Comparison of ENCODE assay signal across 8 cellular contexts in genomic region chr11:16925495-16926065, GRCh38.
DNase-seq lines count a peak whose midpoint lies in the region; ATAC-seq and TF ChIP-seq lines count a peak whose summit lies in the region.

No MANE protein-coding gene starts in this region.

- no peaks in the 10 kb centered on the region for H3K27me3 ChIP-seq in ovary

- no peak for TF ChIP-seq EP300 in ovary (IDR thresholded peaks at IDR 0.05)

- H3K36me3 ChIP-seq in ovary: no peaks in the 10 kb centered on the region

- peak; percentile 75 for ATAC-seq in Right ventricle myocardium superior (ENCODE audit: poor library complexity)
- ATAC-seq in GM21528 (IDR thresholded peaks at IDR 0.05; ENCODE audit: low FRiP score, unreplicated experiment): no peak

- intact Hi-C loops in Right ventricle myocardium superior (cut with DNase I) (no loop called here), ovary (cut with DNase I) (loop anchor here in 1 of 4 donors (10.0 kb wide), 1 partner anchor 111 kb away; no protein-coding TSS in a partner anchor)

- WGBS in ovary, 3 donors: 1% methylated on average over 53 to 56 of the region's 56 CpGs

- peak overlapping the region; percentile 40 for H3K4me3 ChIP-seq in ovary

- H3K27ac ChIP-seq in ovary: peak overlapping the region in 1 of 2 donors; percentile 69

- peaks cover 21% of the 10 kb centered on the region for H3K4me1 ChIP-seq in ovary (ENCODE audit: insufficient read depth)

- no peaks in the 10 kb centered on the region for H3K9me3 ChIP-seq in ovary

- TF ChIP-seq CTCF in ovary (IDR thresholded peaks at IDR 0.05): no peak

- no peak for TF ChIP-seq POLR2A in ovary (IDR thresholded peaks at IDR 0.05)

- DNase-seq in NCI-H345 (lab: John Stamatoyannopoulos, UW) (peak; percentile 41), NCI-H345 treated with DMSO at 0.1 percent for 48 hours (lab: John Stamatoyannopoulos, UW; ENCODE audit: unreplicated experiment) (no peak), HK-2 (ENCODE audit: unreplicated experiment) (peak; percentile 35), Right ventricle myocardium superior (peak; percentile 56), ovary (peak; percentile 37 to 78 (median 70)), occipital lobe (lab: John Stamatoyannopoulos, UW) (no peak)
- DNase-seq in activated T-cell treated with anti-CD3 and anti-CD28 coated beads, Interleukin-2, amount 50 U/mL, for 48 hours: peak; percentile 47 to 57

Comparison
In these comparisons a context has a peak if more than half of its experiments do, and no peak if none do; other contexts are left out.
1. DNase-seq: peak in NCI-H345 (single experiment), HK-2 (single experiment), activated T-cell treated with anti-CD3 and anti-CD28 coated beads, Interleukin-2, amount 50 U/mL, for 48 hours (2 of 2), Right ventricle myocardium superior (single experiment) and ovary (5 of 5); none in NCI-H345 treated with DMSO at 0.1 percent for 48 hours (single experiment) and occipital lobe (single experiment).